Comparison of ENCODE assay signal across 28 cellular contexts in the genomic region with DNA sequence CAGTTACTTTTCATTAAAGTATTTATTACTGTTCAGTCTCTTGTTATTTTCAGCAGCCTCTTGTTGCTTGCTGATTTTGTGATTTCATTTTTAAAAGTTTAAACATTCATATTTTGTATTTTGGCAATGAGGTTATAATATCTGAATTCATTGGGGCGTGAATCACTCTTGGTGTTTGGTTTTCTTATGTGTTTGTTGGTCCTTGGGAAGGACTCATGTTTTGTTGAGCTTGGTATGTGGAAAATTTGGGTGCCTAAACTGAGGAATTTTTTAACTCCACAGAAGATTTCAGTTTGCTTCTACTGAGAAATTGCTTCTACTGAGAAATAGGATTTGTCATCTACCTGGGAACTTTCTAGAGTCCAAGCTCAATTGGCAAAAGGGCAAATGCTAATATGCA. TPM values are rescaled to one million over a fixed set of nuclear protein-coding genes. Genes with fewer than 3 reads are reported as not detected.
DNase-seq lines count a peak whose midpoint lies in the region; ATAC-seq and TF ChIP-seq lines count a peak whose summit lies in the region.
"Had no signal": no experiment of that assay in that cellular context is flagged by ENCODE, and none has a peak within 500 bp of the region (broad histone marks: within the 10 kb centered on the region; RNA-seq: fewer than 3 reads in every experiment).

No MANE protein-coding gene starts in this region.

- no peaks in the 10 kb centered on the region for H4K20me1 ChIP-seq in osteoblast (ENCODE audit: insufficient read depth, low read length)

- no peaks in the 10 kb centered on the region for H3K36me3 ChIP-seq in osteoblast (ENCODE audit: insufficient read depth, low read length)
- H3K36me3 ChIP-seq in prostate gland = no peaks in the 10 kb centered on the region
- H3K36me3 ChIP-seq: adrenal gland, HAP-1, neural progenitor cell, spleen had no signal

- H3K27me3 ChIP-seq in osteoblast (ENCODE audit: insufficient read depth, low read length) = no peaks in the 10 kb centered on the region
- no peaks in the 10 kb centered on the region for H3K27me3 ChIP-seq in prostate gland (replicated peaks; ENCODE audit: insufficient read depth)
- H3K27me3 ChIP-seq: adrenal gland, neural progenitor cell, spleen, testis had no signal

- no peaks in the 10 kb centered on the region for H3K9me3 ChIP-seq in osteoblast (ENCODE audit: low read depth, low read length)
- H3K9me3 ChIP-seq in prostate gland = no peaks in the 10 kb centered on the region
- H3K9me3 ChIP-seq: adrenal gland, testis had no signal

- H3K4me3 ChIP-seq in AG10803 (ENCODE audit: low read length) (no peak overlapping the region), osteoblast (ENCODE audit: insufficient read depth, low read length) (no peak overlapping the region), prostate gland (no peak overlapping the region)
- H3K4me3 ChIP-seq: adrenal gland, GM12878, HAP-1, neural progenitor cell, SK-N-MC, spleen, testis had no signal

- H3K4me1 ChIP-seq in osteoblast (ENCODE audit: insufficient read depth, low read length) (peaks cover 14% of the 10 kb centered on the region), prostate gland (replicated peaks) (no peaks in the 10 kb centered on the region)
- H3K4me1 ChIP-seq: neural progenitor cell, testis had no signal

- TF ChIP-seq POLR2A in prostate gland (IDR thresholded peaks at IDR 0.05) = no peak

- H3K27ac ChIP-seq in osteoblast (ENCODE audit: low read depth, low read length) (no peak overlapping the region), prostate gland (no peak overlapping the region)
- H3K27ac ChIP-seq: adrenal gland, neural progenitor cell, SK-N-MC, spleen, testis had no signal

- DNase-seq in AG10803 (ENCODE audit: low read depth) (peak; percentile 50), LHCN-M2 (ENCODE audit: low read depth) (peak; percentile 16), fibroblast of gingiva (ENCODE audit: low read depth) (peak; percentile 8), osteoblast (ENCODE audit: insufficient read length, low spot score, missing footprints) (peak; percentile 57), SKM-1 (lab: John Stamatoyannopoulos, UW; ENCODE audit: unreplicated experiment) (no peak), prostate gland (ENCODE audit: low spot score) (no peak)
- no peak for DNase-seq in activated CD8-positive, alpha-beta memory T cell treated with anti-CD3 and anti-CD28 coated beads for 24 hours
- DNase-seq: activated CD4-positive, CD25-positive, alpha-beta regulatory T cell; activated CD8-positive, alpha-beta memory T cell treated with anti-CD3 and anti-CD28 coated beads, Interleukin-2, amount 10 ng/mL, durations not matched to agents 7 days and 5 days; activated naive CD4-positive, alpha-beta T cell treated with anti-CD3 and anti-CD28 coated beads for 36 hours; activated T-cell treated with anti-CD3 and anti-CD28 coated beads, Interleukin-2, amount 50 U/mL, for 48 hours; CD8-positive, alpha-beta T cell; cerebellar nuclear complex; head of caudate nucleus; kidney; NCI-H1092; NCI-H1694; NCI-H446 treated with DMSO at 0.1 percent for 48 hours; right cardiac atrium; spleen; stimulated activated CD4-positive, alpha-beta T cell treated with anti-CD3 and anti-CD28 coated beads, Interleukin-2, amount 100 ng/mL, for 24 hours; testis had no signal

- intact Hi-C loops in prostate gland (cut with DNase I) = no loop called here

- TF ChIP-seq CTCF in AG10803 (conservative IDR thresholded peaks at IDR 0.05; ENCODE audit: low read length) (no peak), osteoblast (IDR thresholded peaks at IDR 0.05; ENCODE audit: extremely low read depth, low read depth, low read length) (no peak), prostate gland (IDR thresholded peaks at IDR 0.05) (no peak)

- peaks cover 91% of the 10 kb centered on the region for H3K79me2 ChIP-seq in osteoblast (ENCODE audit: insufficient read depth, low read length)

- no peak overlapping the region for H2AFZ ChIP-seq in osteoblast (ENCODE audit: low read length)
- H2AFZ ChIP-seq: neural progenitor cell had no signal

- peak overlapping the region; percentile 31 for H3K4me2 ChIP-seq in osteoblast (ENCODE audit: insufficient read depth, low read length)
- H3K4me2 ChIP-seq: neural progenitor cell had no signal

- WGBS in prostate gland = 89% methylated on average over 1 of the region's 1 CpG

- ATAC-seq in HG02884 (IDR thresholded peaks at IDR 0.05; ENCODE audit: unreplicated experiment) = no peak
- ATAC-seq: activated CD8-positive, alpha-beta memory T cell treated with anti-CD3 and anti-CD28 coated beads, Interleukin-2, amount 10 ng/mL, durations not matched to agents 7 days and 5 days; CD8-positive, alpha-beta T cell; GM12878; right cardiac atrium had no signal

RNA-seq across cellular contexts. Expression of a gene that starts 38.2 kb away (rescaled TPM):
- total RNA-seq in LHCN-M2 (2014; rRNA removed) (14.1 and 19.9 TPM in 2 replicates), osteoblast (23.2 and 28.9 TPM in 2 replicates), prostate gland (10 to 100 TPM; 37.0 to 63.3 TPM)
- polyA plus RNA-seq in LHCN-M2 (2012) = 6.9 TPM

Comparison
In these comparisons a context has a peak if more than half of its experiments do, and no peak if none do; other contexts are left out.
1. DNase-seq: peak in AG10803 (single experiment), LHCN-M2 (single experiment), fibroblast of gingiva (single experiment) and osteoblast (single experiment); none in activated CD8-positive, alpha-beta memory T cell treated with anti-CD3 and anti-CD28 coated beads for 24 hours (single experiment), SKM-1 (single experiment) and prostate gland (single experiment).